ENCODE assay signal across 10 cellular contexts in genomic region chr22:26406118-26406517, GRCh38. TPM values are rescaled to one million over a fixed set of nuclear protein-coding genes. Genes with fewer than 3 reads are reported as not detected.
A peak's percentile ranks its signal among the peaks of the same experiment; 100 is the strongest.
DNase-seq lines count a peak whose midpoint lies in the region; ATAC-seq lines count a peak whose summit lies in the region.
"Had no signal": no experiment of that assay in that cellular context is flagged by ENCODE, and none has a peak within 500 bp of the region (broad histone marks: within the 10 kb centered on the region; RNA-seq: fewer than 3 reads in every experiment).

No MANE protein-coding gene starts in this region.

- peaks cover 49% of the 10 kb centered on the region for H3K4me1 ChIP-seq in SJCRH30

- H3K36me3 ChIP-seq in SJCRH30: no peaks in the 10 kb centered on the region

- no peaks in the 10 kb centered on the region for H3K27me3 ChIP-seq in SJCRH30

- DNase-seq in NCI-H2171 treated with DMSO at 0.1 percent for 48 hours (lab: John Stamatoyannopoulos, UW): peak; percentile 16
- DNase-seq in NCI-H2171 (lab: John Stamatoyannopoulos, UW): no peak
- peak; percentile 67 for DNase-seq in NAMALWA (ENCODE audit: low spot score)
- DNase-seq in SJCRH30: peak; percentile 94 to 98
- peak; percentile 38 for DNase-seq in skeletal muscle cell (ENCODE audit: low read depth)
- DNase-seq in stimulated activated CD4-positive, alpha-beta T cell treated with anti-CD3 and anti-CD28 coated beads, Interleukin-2, amount 100 ng/mL, for 48 hours: no peak
- DNase-seq in activated CD8-positive, alpha-beta memory T cell treated with anti-CD3 and anti-CD28 coated beads, Interleukin-2, amount 50 U/mL, for 48 hours: no peak
- DNase-seq: activated CD4-positive, alpha-beta T cell treated with anti-CD3 and anti-CD28 coated beads, Interleukin-2, amount 50 U/mL, for 4 hours; activated naive CD4-positive, alpha-beta T cell treated with Interleukin-2 at 50 U/mL for 16 hours had no signal

- peak overlapping the region; percentile 58 for H3K27ac ChIP-seq in SJCRH30

- ATAC-seq in HG03039 (IDR thresholded peaks at IDR 0.05; ENCODE audit: unreplicated experiment): no peak

- no peaks in the 10 kb centered on the region for H3K9me3 ChIP-seq in SJCRH30 (replicated peaks)

- H3K4me3 ChIP-seq in SJCRH30: no peak overlapping the region
- H3K4me3 ChIP-seq in skeletal muscle cell (ENCODE audit: low read depth, low read length): no peak overlapping the region

RNA-seq across cellular contexts. Expression of gene ASPHD2, which starts 22.9 kb away (rescaled TPM):
- total RNA-seq in SJCRH30 (2014; rRNA removed; shearing (Covaris generic)): 3.5 and 4.0 TPM in 2 replicates

Comparison
In these comparisons a context has a peak if more than half of its experiments do, and no peak if none do; other contexts are left out.
1. DNase-seq: peak in NCI-H2171 treated with DMSO at 0.1 percent for 48 hours (single experiment), NAMALWA (single experiment), SJCRH30 (2 of 2) and skeletal muscle cell (single experiment); none in NCI-H2171 (single experiment), stimulated activated CD4-positive, alpha-beta T cell treated with anti-CD3 and anti-CD28 coated beads, Interleukin-2, amount 100 ng/mL, for 48 hours (0 of 2) and activated CD8-positive, alpha-beta memory T cell treated with anti-CD3 and anti-CD28 coated beads, Interleukin-2, amount 50 U/mL, for 48 hours (single experiment).